28 cellular contexts compared by ENCODE assay signal in genomic region chr2:45623120-45623519, GRCh38.
"Had no signal": no experiment of that assay in that cellular context is flagged by ENCODE, and none has a peak within 500 bp of the region (broad histone marks: within the 10 kb centered on the region; RNA-seq: fewer than 3 reads in every experiment).

No MANE protein-coding gene starts in this region.

- FAIRE-seq: colon, endothelial cell of umbilical vein, kidney had no signal

- H3K4me3 ChIP-seq: coronary artery, dorsolateral prefrontal cortex, esophagus squamous epithelium, gastrocnemius medialis, heart left ventricle, hepatocyte, left lung, lower lobe of right lung, mucosa of descending colon had no signal

- H3K27me3 ChIP-seq: dorsolateral prefrontal cortex, esophagus squamous epithelium, gastrocnemius medialis, heart left ventricle, hepatocyte had no signal

- H3K4me1 Mint-ChIP-seq: immature natural killer cell, mesothelial cell of epicardium, naive B cell had no signal

- H3K9me3 ChIP-seq: esophagus squamous epithelium, gastrocnemius medialis, heart left ventricle, left lung, lower lobe of right lung, mucosa of descending colon had no signal

- H3K4me1 ChIP-seq: esophagus squamous epithelium, gastrocnemius medialis, heart left ventricle, left lung had no signal

- H3K79me2 ChIP-seq: hepatocyte had no signal

- H3K9me3 Mint-ChIP-seq: immature natural killer cell, mesothelial cell of epicardium, naive B cell had no signal

- ATAC-seq: esophagus mucosa, gastrocnemius medialis, heart left ventricle, left cardiac atrium, left lung, left ventricle myocardium superior, lower lobe of right lung, mucosa of descending colon had no signal

- H3K27ac Mint-ChIP-seq: immature natural killer cell, mesothelial cell of epicardium, naive B cell had no signal

- H3K36me3 ChIP-seq: esophagus squamous epithelium, gastrocnemius medialis, heart left ventricle, left lung, lower lobe of right lung had no signal

- H2AFZ ChIP-seq: hepatocyte had no signal

- H3K36me3 Mint-ChIP-seq: immature natural killer cell, mesothelial cell of epicardium, naive B cell had no signal

- H3K4me3 Mint-ChIP-seq: immature natural killer cell, mesothelial cell of epicardium, naive B cell had no signal

- H3K4me2 ChIP-seq: hepatocyte had no signal

- H3K27ac ChIP-seq: coronary artery, dorsolateral prefrontal cortex, esophagus squamous epithelium, gastrocnemius medialis, heart left ventricle, hepatocyte, left lung, lower lobe of right lung had no signal

- DNase-seq: dermis blood vessel endothelial cell; dorsolateral prefrontal cortex; effector CD4-positive, alpha-beta T cell; effector memory CD4-positive, alpha-beta T cell; erythroblast; esophagus squamous epithelium; foreskin fibroblast; foreskin melanocyte; gastrocnemius medialis; heart left ventricle; hypothalamus; immature natural killer cell; islet precursor cell; kidney; kidney glomerular epithelial cell; left cardiac atrium; left lung; left ventricle myocardium superior; lower lobe of right lung; mesenchymal stem cell; mucosa of descending colon; naive B cell had no signal
